Comparison of ENCODE assay signal across 16 cellular contexts in genomic region chr19:55473613-55474012, GRCh38. TPM values are rescaled to one million over a fixed set of nuclear protein-coding genes. Genes with fewer than 3 reads are reported as not detected.
DNase-seq lines count a peak whose midpoint lies in the region; ATAC-seq, FAIRE-seq and TF ChIP-seq lines count a peak whose summit lies in the region.
"Had no signal": no experiment of that assay in that cellular context is flagged by ENCODE, and none has a peak within 500 bp of the region (broad histone marks: within the 10 kb centered on the region; RNA-seq: fewer than 3 reads in every experiment).

No MANE protein-coding gene starts in this region.

- WGBS in IMR-90 (ENCODE audit: extremely low coverage in 2 of 2, insufficient read length in 1 of 2), 2 experiments: 32% methylated on average over 2 of the region's 8 CpGs; no CpG with 5 or more reads in 1 of the 2 experiments
- WGBS in H1 (ENCODE audit: extremely low coverage in 1 of 2, insufficient coverage in 1 of 2, insufficient read length in 1 of 2, insufficient replicate concordance in 2 of 2, low coverage in 1 of 2, low lambda C conversion rate in 2 of 2, missing lambda C conversion rate in 1 of 2), 2 experiments: 46% methylated on average over 7 of the region's 8 CpGs; no CpG with 5 or more reads in 1 of the 2 experiments
- 75 to 81% (median 78%) methylated on average over 8 of the region's 8 CpGs for WGBS in spleen, 5 donors

- no peak overlapping the region for H2AFZ ChIP-seq in IMR-90 (replicated peaks; ENCODE audit: low read length, poor library complexity)
- no peak overlapping the region for H2AFZ ChIP-seq in H1 (ENCODE audit: low read length)

- H4K8ac ChIP-seq in IMR-90 (ENCODE audit: low read depth in 2 of 2, low read length in 2 of 2) (peak overlapping the region in 1 of 2 experiments; percentile 17; a peak in 2 of 4 replicates), H1 (ENCODE audit: extremely low read depth, insufficient read depth, low read length) (no peak overlapping the region)

- no peak overlapping the region for H3K4me3 ChIP-seq in IMR-90 (ENCODE audit: insufficient read depth, low read depth, low read length)
- H3K4me3 ChIP-seq in H1 (ENCODE audit: extremely low read depth in 1 of 4, insufficient read depth in 2 of 4, low read depth in 3 of 4, low read length in 4 of 4): no peak overlapping the region
- H3K4me3 ChIP-seq in spleen: no peak overlapping the region
- H3K4me3 ChIP-seq: heart left ventricle, prostate gland, suprapubic skin had no signal

- TF ChIP-seq RAD21 in IMR-90 (IDR thresholded peaks at IDR 0.05; ENCODE audit: low read length) (no peak), H1 (IDR thresholded peaks at IDR 0.05 in 1 of 2, conservative IDR thresholded peaks at IDR 0.05 in 1 of 2; ENCODE audit: low read depth in 2 of 2, low read length in 2 of 2) (no peak)

- H3K4me2 ChIP-seq in IMR-90 (ENCODE audit: low read depth, low read length) (no peak overlapping the region), H1 (ENCODE audit: insufficient read depth in 1 of 2, low read depth in 2 of 2, low read length in 2 of 2) (peak overlapping the region; percentile 16 to 37; a peak in 1 of 4 replicates)
- H3K4me2 ChIP-seq: SK-N-SH had no signal

- ATAC-seq in IMR-90 (ENCODE audit: low read depth) (no peak), HG02678 (IDR thresholded peaks at IDR 0.05; ENCODE audit: unreplicated experiment) (no peak)
- ATAC-seq: activated CD4-positive, CD25-positive, alpha-beta regulatory T cell treated with anti-CD3 and anti-CD28 coated beads, Interleukin-2, amount 50 U/mL, for 24 hours; heart left ventricle had no signal

- H3K4ac ChIP-seq in IMR-90 (ENCODE audit: low read depth, low read length) (no peak overlapping the region), H1 (replicated peaks; ENCODE audit: insufficient read length, low read depth, low read length) (no peak overlapping the region)

- no peak for DNase-seq in IMR-90
- DNase-seq in H1 (ENCODE audit: low read depth in 1 of 2, low spot score in 2 of 2): no peak
- DNase-seq in spleen: no peak
- no peak for DNase-seq in Ammon's horn (ENCODE audit: low spot score)
- no peak for DNase-seq in NCI-H82 (lab: John Stamatoyannopoulos, UW)
- DNase-seq: activated T-cell treated with anti-CD3 and anti-CD28 coated beads, Interleukin-2, amount 50 U/mL, for 48 hours; COR-L47; GOT3; heart left ventricle; NCI-H1436 treated with DMSO at 0.1 percent for 48 hours; SK-N-SH had no signal

- no peak overlapping the region for H3K18ac ChIP-seq in IMR-90 (ENCODE audit: low read depth, low read length)
- peak overlapping the region; percentile 83 for H3K18ac ChIP-seq in H1 (ENCODE audit: extremely low read depth, low read length)

- intact Hi-C loops in IMR-90 (cut with micrococcal nuclease) (no loop called here), spleen (cut with DNase I; ENCODE audit: low total_unique reads) (no loop called here)

- H4K5ac ChIP-seq in IMR-90 (ENCODE audit: low read depth, low read length) (no peak overlapping the region), H1 (ENCODE audit: insufficient read length, low read depth, low read length) (peak overlapping the region; percentile 58)

- TF ChIP-seq CTCF in IMR-90 (conservative IDR thresholded peaks at IDR 0.05; ENCODE audit: low read depth, low read length) (no peak), H1 (IDR thresholded peaks at IDR 0.05; ENCODE audit: control extremely low read depth in 1 of 3, insufficient read depth in 1 of 3, low read depth in 1 of 3, low read length in 3 of 3) (no peak), spleen (IDR thresholded peaks at IDR 0.05 in 8 of 11, conservative IDR thresholded peaks at IDR 0.05 in 3 of 11) (no peak)

- H2AK9ac ChIP-seq in IMR-90 (replicated peaks; ENCODE audit: low read depth, low read length, poor library complexity): peak overlapping the region; percentile 90

- CTCF ChIA-PET in IMR-90 (lab: Yijun Ruan, JAX) (no interaction called here), H1 (lab: Charles Lee; ENCODE audit: partially characterized antibody) (interaction anchor here (0.9 to 2.1 kb wide), 6 partner anchors 9 to 43 kb away, joined by 3 to 7 read pairs (median 5); partner anchors contain the start of genes C19orf85 and NAT14)

- BruUV-seq in IMR-90 (replicated peaks; lab: Mats Ljungman, UMichigan): no TSS peak

- in situ Hi-C loops in IMR-90 (cut with MboI; ENCODE audit: low sequenced_read_pairs): no loop called here

- H2AK5ac ChIP-seq in IMR-90 (ENCODE audit: low read depth, low read length): no peak overlapping the region
- 0 out of 2 replicates have a peak overlapping the region, but pooled peaks have one; percentile 13 for H2AK5ac ChIP-seq in H1 (ENCODE audit: low read depth, low read length)

- no peak overlapping the region for H3K56ac ChIP-seq in IMR-90 (ENCODE audit: extremely low read depth, insufficient read depth, low read length)
- H3K56ac ChIP-seq in H1 (replicated peaks; ENCODE audit: insufficient read length, low read depth, low read length): no peak overlapping the region

- H3K9ac ChIP-seq in IMR-90 (ENCODE audit: low read depth, low read length): no peak overlapping the region
- H3K9ac ChIP-seq in H1 (replicated peaks in 1 of 4; ENCODE audit: extremely low read depth in 1 of 4, low read depth in 3 of 4, low read length in 3 of 4): 0 out of 7 replicates have a peak overlapping the region, but pooled peaks of 1 of the 4 experiments have one; percentile 27
- H3K9ac ChIP-seq: SK-N-SH had no signal

- H3K27ac ChIP-seq in IMR-90 (ENCODE audit: insufficient read depth, low read length) (no peak overlapping the region), H1 (ENCODE audit: low read depth, low read length) (no peak overlapping the region), spleen (peak overlapping the region in 5 of 8 donors; percentile 36 to 64 (median 56))
- H3K27ac ChIP-seq: prostate gland, suprapubic skin had no signal

- no peaks in the 10 kb centered on the region for H3K36me3 ChIP-seq in IMR-90 (ENCODE audit: control insufficient read depth, insufficient read depth, low read length)
- H3K36me3 ChIP-seq in H1 (ENCODE audit: control insufficient read depth in 2 of 4, insufficient read depth in 4 of 4, low read length in 3 of 4): no peaks in the 10 kb centered on the region
- no peaks in the 10 kb centered on the region for H3K36me3 ChIP-seq in spleen
- H3K36me3 ChIP-seq: heart left ventricle, prostate gland, suprapubic skin had no signal

- no peak overlapping the region for H3K14ac ChIP-seq in IMR-90 (replicated peaks; ENCODE audit: low read depth, low read length)
- no peak overlapping the region for H3K14ac ChIP-seq in H1 (ENCODE audit: insufficient read length)

- FAIRE-seq in H1 (lab: Jason Lieb, UNC): no peak

- H4K91ac ChIP-seq in IMR-90 (ENCODE audit: insufficient read depth, low read depth, low read length): no peak overlapping the region
- peak overlapping the region; percentile 56 for H4K91ac ChIP-seq in H1 (replicated peaks; ENCODE audit: insufficient read length, low read length)

- no peaks in the 10 kb centered on the region for H3K27me3 ChIP-seq in IMR-90 (ENCODE audit: control insufficient read depth, insufficient read depth, low read length)
- no peaks in the 10 kb centered on the region; a peak in 2 of 7 replicates for H3K27me3 ChIP-seq in H1 (replicated peaks in 1 of 4; ENCODE audit: control insufficient read depth in 3 of 4, extremely low read depth in 1 of 4, insufficient read depth in 3 of 4, low read length in 3 of 4)
- no peaks in the 10 kb centered on the region for H3K27me3 ChIP-seq in spleen (replicated peaks in 1 of 7)
- H3K27me3 ChIP-seq: heart left ventricle, suprapubic skin had no signal

- H2BK20ac ChIP-seq in IMR-90 (ENCODE audit: low read depth, low read length) (no peak overlapping the region), H1 (ENCODE audit: low read length) (no peak overlapping the region)

- H2BK120ac ChIP-seq in IMR-90 (ENCODE audit: low read depth, low read length) (no peak overlapping the region), H1 (replicated peaks; ENCODE audit: low read depth, low read length) (no peak overlapping the region)

- H3K79me2 ChIP-seq in H1 (ENCODE audit: control insufficient read depth in 1 of 2, insufficient read depth in 2 of 2, low read length in 2 of 2): peaks cover 0 to 11% of the 10 kb centered on the region in 2 experiments; a peak in 2 of 4 replicates

- peak overlapping the region; percentile 44; the same call in 1 of the 2 replicates for H2BK12ac ChIP-seq in H1 (ENCODE audit: low read depth, low read length)

- H3K4me1 ChIP-seq in IMR-90 (ENCODE audit: control insufficient read depth, insufficient read depth, low read length) (peaks cover 9% of the 10 kb centered on the region), H1 (replicated peaks in 1 of 4; ENCODE audit: control insufficient read depth in 3 of 4, insufficient read depth in 4 of 4, low read length in 3 of 4) (peaks cover 0 to 16% (median 6%) of the 10 kb centered on the region in 4 experiments; a peak in 5 of 7 replicates), spleen (peaks cover 3 to 40% (median 24%) of the 10 kb centered on the region in 6 donors)
- H3K4me1 ChIP-seq: prostate gland had no signal

- POLR2A ChIA-PET in IMR-90 (lab: Charles Lee; ENCODE audit: unreplicated experiment) (no interaction called here), H1 (lab: Charles Lee; ENCODE audit: partially characterized antibody) (interaction anchor here (1.0 to 7.6 kb wide), 6 partner anchors 9 to 126 kb away, joined by 3 to 57 read pairs (median 4); partner anchors contain the start of genes FIZ1, NAT14, SSC5D and ZNF524)

- dilution Hi-C loops in IMR-90 (cut with HindIII; ENCODE audit: low sequenced_read_pairs, unreplicated experiment): no loop called here

- TF ChIP-seq POLR2A in IMR-90 (IDR thresholded peaks at IDR 0.05; ENCODE audit: low read depth, low read length) (no peak), H1 (IDR thresholded peaks at IDR 0.05; ENCODE audit: control extremely low read depth in 1 of 2, low read depth in 2 of 2, low read length in 2 of 2) (no peak), spleen (IDR thresholded peaks at IDR 0.05) (no peak)

- no peak for TF ChIP-seq EP300 in H1 (IDR thresholded peaks at IDR 0.05; ENCODE audit: borderline replicate concordance in 1 of 2, low read depth in 2 of 2, low read length in 2 of 2)

- peaks cover 9 to 22% of the 10 kb centered on the region in 2 experiments; a peak in 3 of 4 replicates for H3K79me1 ChIP-seq in IMR-90 (ENCODE audit: low read depth in 1 of 2, low read length in 2 of 2)
- peaks cover 6% of the 10 kb centered on the region; the same call in 1 of the 2 replicates for H3K79me1 ChIP-seq in H1 (ENCODE audit: low read depth, low read length)

- H2BK15ac ChIP-seq in IMR-90 (ENCODE audit: low read depth, low read length): no peak overlapping the region
- peak overlapping the region; percentile 48; the same call in 1 of the 2 replicates for H2BK15ac ChIP-seq in H1 (ENCODE audit: low read length)

- peaks cover 3% of the 10 kb centered on the region for H3K23me2 ChIP-seq in H1 (ENCODE audit: low read depth, low read length)

- no peaks in the 10 kb centered on the region; the same call in 1 of the 2 replicates for H4K20me1 ChIP-seq in IMR-90 (ENCODE audit: insufficient read depth, low read length)
- no peaks in the 10 kb centered on the region for H4K20me1 ChIP-seq in H1 (replicated peaks in 1 of 2; ENCODE audit: control insufficient read depth in 1 of 2, insufficient read depth in 2 of 2, low read length in 2 of 2)

- H2BK5ac ChIP-seq in IMR-90 (ENCODE audit: low read depth, low read length, poor library complexity, severe bottlenecking) (no peak overlapping the region), H1 (ENCODE audit: low read depth, low read length) (peak overlapping the region; percentile 21; the same call in 1 of the 2 replicates)

- H3K9me3 ChIP-seq in IMR-90 (ENCODE audit: control insufficient read depth, insufficient read depth, low read length) (no peaks in the 10 kb centered on the region), H1 (ENCODE audit: insufficient read depth in 2 of 2, low read depth in 1 of 2, low read length in 1 of 2) (no peaks in the 10 kb centered on the region), spleen (no peaks in the 10 kb centered on the region)
- H3K9me3 ChIP-seq: heart left ventricle, prostate gland, SK-N-SH, suprapubic skin had no signal

- H3K23ac ChIP-seq in IMR-90 (ENCODE audit: low read depth, low read length): no peak overlapping the region
- H3K23ac ChIP-seq in H1 (ENCODE audit: insufficient read length): no peak overlapping the region

- peaks cover 13% of the 10 kb centered on the region for H3K9me1 ChIP-seq in IMR-90 (ENCODE audit: insufficient read depth, low read length)

RNA-seq across cellular contexts. Expression of gene ZNF628, which starts 2.8 kb away (rescaled TPM):
- 0.18 and 0.28 TPM in 2 replicates for total RNA-seq in IMR-90 (2012; rRNA removed)
- 1.9 and 2.6 TPM in 2 replicates for polyA plus RNA-seq in IMR-90 (2012; rRNA removed)
- polyA plus RNA-seq in IMR-90 (2012; cell fraction: cytosol; rRNA removed): 2.0 and 4.3 TPM in 2 replicates
- 4.7 and 12.2 TPM in 2 replicates for polyA plus RNA-seq in IMR-90 (2012; cell fraction: nucleus; rRNA removed; ENCODE audit: low replicate concordance)
- total RNA-seq in H1 (2021; fragmentation: NEBNext Ultra II Directional; extraction: Animal tissue kit (Norgen Biotek cat#: 25700)): 10.8 and 12.9 TPM in 2 replicates
- polyA plus RNA-seq in H1 (2011; rRNA removed): 1.7 and 4.5 TPM in 2 replicates
- 1.4 TPM for polyA plus RNA-seq in H1 (2011; cell fraction: cytosol; rRNA removed)
- 4.4 TPM for polyA plus RNA-seq in H1 (2011; cell fraction: nucleus; rRNA removed)
- polyA plus RNA-seq in H1 (2012, experiment 1 of 2): 3.2 to 7.6 TPM (median 6.6 TPM) in 4 replicates
- polyA plus RNA-seq in H1 (2012, experiment 2 of 2): 4.7 TPM
- polyA plus RNA-seq in H1 (2013, experiment 1 of 2): 6.7 TPM
- 7.0 TPM for polyA plus RNA-seq in H1 (2013, experiment 2 of 2)
- 0.61 and 0.82 TPM in 2 replicates for polyA minus RNA-seq in H1 (2011; rRNA and poly(A)+ RNA removed)
- polyA minus RNA-seq in H1 (2011; cell fraction: cytosol; rRNA and poly(A)+ RNA removed): 8.8 TPM
- polyA minus RNA-seq in H1 (2011; cell fraction: nucleus; rRNA and poly(A)+ RNA removed): 7.2 TPM
- 10 to 100 TPM in 3 of 7 donors, 1 to 10 TPM in 4; 4.4 to 13.6 (median 9.7) TPM for total RNA-seq in spleen
- 1 to 10 TPM; 1.4 to 8.2 (median 1.7) TPM for polyA plus RNA-seq in spleen

RNA-seq across cellular contexts. Expression of gene C19orf85, which starts 9.1 kb away (rescaled TPM):
- total RNA-seq in IMR-90 (2012; rRNA removed): not detected in 2 replicates
- not detected in 2 replicates for polyA plus RNA-seq in IMR-90 (2012; rRNA removed)
- polyA plus RNA-seq in IMR-90 (2012; cell fraction: cytosol; rRNA removed): not detected in 2 replicates
- 0.11 TPM in 1 of 2 replicates, not detected in the other for polyA plus RNA-seq in IMR-90 (2012; cell fraction: nucleus; rRNA removed; ENCODE audit: low replicate concordance)
- 3.2 and 3.6 TPM in 2 replicates for total RNA-seq in H1 (2021; fragmentation: NEBNext Ultra II Directional; extraction: Animal tissue kit (Norgen Biotek cat#: 25700))
- polyA plus RNA-seq in H1 (2011; rRNA removed): 2.2 and 3.3 TPM in 2 replicates
- polyA plus RNA-seq in H1 (2011; cell fraction: cytosol; rRNA removed): 1.5 TPM
- 3.0 TPM for polyA plus RNA-seq in H1 (2011; cell fraction: nucleus; rRNA removed)
- 1.6 to 3.1 TPM (median 2.6 TPM) in 4 replicates for polyA plus RNA-seq in H1 (2012, experiment 1 of 2)
- 2.9 TPM for polyA plus RNA-seq in H1 (2012, experiment 2 of 2)
- polyA plus RNA-seq in H1 (2013, experiment 1 of 2): 9.1 TPM
- 8.6 TPM for polyA plus RNA-seq in H1 (2013, experiment 2 of 2)
- 0.41 and 0.49 TPM in 2 replicates for polyA minus RNA-seq in H1 (2011; rRNA and poly(A)+ RNA removed)
- not detected for polyA minus RNA-seq in H1 (2011; cell fraction: cytosol; rRNA and poly(A)+ RNA removed)
- polyA minus RNA-seq in H1 (2011; cell fraction: nucleus; rRNA and poly(A)+ RNA removed): 2.1 TPM
- total RNA-seq in spleen: not detected
- not detected for polyA plus RNA-seq in spleen
- total RNA-seq: heart left ventricle, lung microvascular endothelial cell, prostate gland, suprapubic skin had no signal
- polyA plus RNA-seq: heart left ventricle, SK-N-SH had no signal

RNA-seq across cellular contexts. Expression of gene NAT14, which starts 11.4 kb away (rescaled TPM):
- total RNA-seq in IMR-90 (2012; rRNA removed) (4.3 and 7.2 TPM in 2 replicates), spleen (10 to 100 TPM in 1 of 7 donors, 1 to 10 TPM in 6; 1.9 to 10.3 (median 6.9) TPM)
- polyA plus RNA-seq in IMR-90 (2012; rRNA removed) (40.9 and 41.2 TPM in 2 replicates), H1 (2011; rRNA removed) (47.1 and 79.5 TPM in 2 replicates), spleen (10 to 100 TPM; 13.8 to 17.7 (median 15.5) TPM)
- 42.0 and 62.9 TPM in 2 replicates for polyA plus RNA-seq in IMR-90 (2012; cell fraction: cytosol; rRNA removed)
- 65.5 and 111 TPM in 2 replicates for polyA plus RNA-seq in IMR-90 (2012; cell fraction: nucleus; rRNA removed; ENCODE audit: low replicate concordance)
- 69.1 and 71.2 TPM in 2 replicates for total RNA-seq in H1 (2021; fragmentation: NEBNext Ultra II Directional; extraction: Animal tissue kit (Norgen Biotek cat#: 25700))
- polyA plus RNA-seq in H1 (2011; cell fraction: cytosol; rRNA removed): 51.3 TPM
- polyA plus RNA-seq in H1 (2011; cell fraction: nucleus; rRNA removed): 132 TPM
- 61.3 to 71.3 TPM (median 67.2 TPM) in 4 replicates for polyA plus RNA-seq in H1 (2012, experiment 1 of 2)
- polyA plus RNA-seq in H1 (2012, experiment 2 of 2): 81.6 TPM
- 91.7 TPM for polyA plus RNA-seq in H1 (2013, experiment 1 of 2)
- polyA plus RNA-seq in H1 (2013, experiment 2 of 2): 105 TPM
- polyA minus RNA-seq in H1 (2011; rRNA and poly(A)+ RNA removed): 7.1 and 10.9 TPM in 2 replicates
- polyA minus RNA-seq in H1 (2011; cell fraction: cytosol; rRNA and poly(A)+ RNA removed): 14.2 TPM
- 14.5 TPM for polyA minus RNA-seq in H1 (2011; cell fraction: nucleus; rRNA and poly(A)+ RNA removed)

RNA-seq across cellular contexts. Expression of gene ISOC2, which starts 12.2 kb away (rescaled TPM):
- 46.7 and 56.1 TPM in 2 replicates for total RNA-seq in IMR-90 (2012; rRNA removed)
- polyA plus RNA-seq in IMR-90 (2012; rRNA removed): 82.1 and 119 TPM in 2 replicates
- 50.5 and 139 TPM in 2 replicates for polyA plus RNA-seq in IMR-90 (2012; cell fraction: cytosol; rRNA removed)
- polyA plus RNA-seq in IMR-90 (2012; cell fraction: nucleus; rRNA removed; ENCODE audit: low replicate concordance): 29.9 and 88.9 TPM in 2 replicates
- 96.9 and 106 TPM in 2 replicates for total RNA-seq in H1 (2021; fragmentation: NEBNext Ultra II Directional; extraction: Animal tissue kit (Norgen Biotek cat#: 25700))
- 152 and 195 TPM in 2 replicates for polyA plus RNA-seq in H1 (2011; rRNA removed)
- polyA plus RNA-seq in H1 (2011; cell fraction: cytosol; rRNA removed): 149 TPM
- 148 TPM for polyA plus RNA-seq in H1 (2011; cell fraction: nucleus; rRNA removed)
- 52.8 to 109 TPM (median 103 TPM) in 4 replicates for polyA plus RNA-seq in H1 (2012, experiment 1 of 2)
- polyA plus RNA-seq in H1 (2012, experiment 2 of 2): 112 TPM
- 63.1 TPM for polyA plus RNA-seq in H1 (2013, experiment 1 of 2)
- 61.5 TPM for polyA plus RNA-seq in H1 (2013, experiment 2 of 2)
- polyA minus RNA-seq in H1 (2011; rRNA and poly(A)+ RNA removed): 22.8 and 24.5 TPM in 2 replicates
- polyA minus RNA-seq in H1 (2011; cell fraction: cytosol; rRNA and poly(A)+ RNA removed): 51.8 TPM
- 69.9 TPM for polyA minus RNA-seq in H1 (2011; cell fraction: nucleus; rRNA and poly(A)+ RNA removed)
- total RNA-seq in spleen: 10 to 100 TPM; 38.6 to 85.0 (median 54.5) TPM
- polyA plus RNA-seq in spleen: 10 to 100 TPM; 55.6 to 98.7 (median 64.5) TPM

RNA-seq across cellular contexts. Expression of gene SSC5D, which starts 14.6 kb away (rescaled TPM):
- 1.4 and 1.7 TPM in 2 replicates for total RNA-seq in IMR-90 (2012; rRNA removed)
- polyA plus RNA-seq in IMR-90 (2012; rRNA removed): 14.1 and 19.1 TPM in 2 replicates
- 10.9 and 19.1 TPM in 2 replicates for polyA plus RNA-seq in IMR-90 (2012; cell fraction: cytosol; rRNA removed)
- 44.4 and 80.8 TPM in 2 replicates for polyA plus RNA-seq in IMR-90 (2012; cell fraction: nucleus; rRNA removed; ENCODE audit: low replicate concordance)
- 1.7 and 2.3 TPM in 2 replicates for total RNA-seq in H1 (2021; fragmentation: NEBNext Ultra II Directional; extraction: Animal tissue kit (Norgen Biotek cat#: 25700))
- polyA plus RNA-seq in H1 (2011; rRNA removed): 0.39 and 0.72 TPM in 2 replicates
- polyA plus RNA-seq in H1 (2011; cell fraction: cytosol; rRNA removed): 0.45 TPM
- 4.1 TPM for polyA plus RNA-seq in H1 (2011; cell fraction: nucleus; rRNA removed)
- polyA plus RNA-seq in H1 (2012, experiment 1 of 2): 1.2 to 2.6 TPM (median 1.7 TPM) in 4 replicates
- polyA plus RNA-seq in H1 (2012, experiment 2 of 2): 0.63 TPM
- polyA plus RNA-seq in H1 (2013, experiment 1 of 2): 0.73 TPM
- polyA plus RNA-seq in H1 (2013, experiment 2 of 2): 1.1 TPM
- polyA minus RNA-seq in H1 (2011; rRNA and poly(A)+ RNA removed): 0.29 and 0.54 TPM in 2 replicates
- 1.0 TPM for polyA minus RNA-seq in H1 (2011; cell fraction: cytosol; rRNA and poly(A)+ RNA removed)
- polyA minus RNA-seq in H1 (2011; cell fraction: nucleus; rRNA and poly(A)+ RNA removed): 2.8 TPM
- 10 to 100 TPM; 11.0 to 30.6 (median 24.1) TPM for total RNA-seq in spleen
- 1 to 10 TPM in 2 of 3 donors, under 1 TPM in 1; 0.61 to 7.4 (median 2.5) TPM for polyA plus RNA-seq in spleen
- total RNA-seq: lung microvascular endothelial cell had no signal

Comparison
In these comparisons a context has a peak if more than half of its experiments do, and no peak if none do; other contexts are left out.
1. H3K27ac ChIP-seq: peak in spleen (5 of 8); none in IMR-90 (single experiment) and H1 (single experiment).